Comparison of ENCODE assay signal across 7 cellular contexts in the genomic region with DNA sequence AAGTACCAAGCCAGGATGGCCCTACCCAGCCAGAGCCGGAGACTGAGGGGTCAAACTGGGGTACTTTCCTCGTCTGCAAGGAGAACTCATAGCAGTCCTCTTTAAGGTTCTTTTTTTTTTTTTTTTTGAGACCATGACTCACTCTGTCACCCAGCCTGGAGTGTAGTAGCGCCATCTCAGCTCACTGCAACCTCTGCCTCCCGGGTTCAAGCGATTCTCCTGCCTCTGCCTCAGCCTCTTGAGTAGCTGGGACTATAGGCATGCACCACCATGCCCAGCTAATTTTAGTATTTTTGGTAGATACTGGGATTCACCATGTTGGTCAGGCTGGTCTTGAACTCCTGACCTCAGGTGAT. TPM values are rescaled to one million over a fixed set of nuclear protein-coding genes. Genes with fewer than 3 reads are reported as not detected.
DNase-seq lines count a peak whose midpoint lies in the region; ATAC-seq and TF ChIP-seq lines count a peak whose summit lies in the region.
"Not testable (repeated sequence)": the region's sequence is repeated elsewhere in the genome, so short reads cannot be mapped to it uniquely, and the experiment has no call there.

No MANE protein-coding gene starts in this region.

- peak overlapping the region; percentile 92; the same call in 1 of the 2 replicates for H2AFZ ChIP-seq in Loucy (ENCODE audit: low read length)
- H2AFZ ChIP-seq in mesenchymal stem cell (ENCODE audit: low read depth, low read length) = not testable (repeated sequence)

- H3K79me1 ChIP-seq in mesenchymal stem cell (replicated peaks; ENCODE audit: low read length, poor library complexity, severe bottlenecking) = not testable (repeated sequence)

- H3K9ac ChIP-seq in Loucy (ENCODE audit: low read depth, low read length, poor library complexity, severe bottlenecking) = peak overlapping the region; percentile 69
- peak overlapping the region; percentile 84 for H3K9ac ChIP-seq in mesenchymal stem cell (ENCODE audit: low read length)

- peaks cover 26% of the 10 kb centered on the region for H3K4me1 Mint-ChIP-seq in Calu3 (ENCODE audit: low read depth, unreplicated experiment)
- peaks cover 31% of the 10 kb centered on the region for H3K4me1 Mint-ChIP-seq in T-helper 1 cell treated with Interleukin-12 subunit alpha and Interleukin-12 subunit beta and Interleukin-4 antibody, amounts not matched to agents 30 μg/mL and 1 μg/mL, for 36 hours (ENCODE audit: low read depth)
- H3K4me1 Mint-ChIP-seq in activated T-helper 2 cell treated with anti-CD3 and anti-CD28 coated beads, Interferon-gamma antibody, Interleukin-2, Interleukin-4, amounts not matched to agents 10 μg/mL and 5 μg/mL and 100 μg/mL, durations not matched to agents 14 hours and 24 hours and 36 hours (ENCODE audit: low read depth) = peaks cover 16% of the 10 kb centered on the region
- H3K4me1 Mint-ChIP-seq in effector memory CD8-positive, alpha-beta T cell (ENCODE audit: low read depth in 2 of 2) = peaks cover 19 to 21% of the 10 kb centered on the region in 2 donors
- H3K4me1 Mint-ChIP-seq in progenitor cell of endocrine pancreas (ENCODE audit: low read depth) = not testable (repeated sequence)

- H4K91ac ChIP-seq in mesenchymal stem cell (ENCODE audit: low read length) = peak overlapping the region; percentile 84

- H3K4me3 ChIP-seq in Loucy (ENCODE audit: low read length, poor library complexity, severe bottlenecking) = peak overlapping the region; percentile 83
- not testable (repeated sequence) for H3K4me3 ChIP-seq in mesenchymal stem cell (ENCODE audit: insufficient read depth in 1 of 2, low read depth in 1 of 2, low read length in 2 of 2)

- H3K36me3 ChIP-seq in Loucy (ENCODE audit: insufficient read depth, low read length); mesenchymal stem cell (ENCODE audit: control insufficient read depth in 1 of 2, insufficient read depth in 2 of 2, low read depth in 1 of 2, low read length in 2 of 2): not testable (repeated sequence)

- peak overlapping the region; percentile 87 for H2BK120ac ChIP-seq in mesenchymal stem cell (ENCODE audit: low read depth, low read length)

- H3K4me2 ChIP-seq in Loucy (ENCODE audit: low read depth, low read length, poor library complexity, severe bottlenecking) = peak overlapping the region; percentile 90
- H3K4me2 ChIP-seq in mesenchymal stem cell (ENCODE audit: low read length, poor library complexity, severe bottlenecking) = not testable (repeated sequence)

- not testable (repeated sequence) for H3K27ac ChIP-seq in mesenchymal stem cell (ENCODE audit: low read length, poor library complexity, severe bottlenecking)

- peak overlapping the region; percentile 91 for H4K8ac ChIP-seq in mesenchymal stem cell (ENCODE audit: low read length)

- BruUV-seq in Calu3 (replicated peaks; lab: Mats Ljungman, UMichigan) = not testable (repeated sequence)

- CTCF ChIA-PET in Calu3 (lab: Charles Lee) = not testable (repeated sequence)

- H3F3A ChIP-seq in Loucy (ENCODE audit: low read depth) = not testable (repeated sequence)

- not testable (repeated sequence) for H3K9me2 ChIP-seq in Loucy (replicated peaks; ENCODE audit: low read depth, low read length)

- H3K27me3 ChIP-seq in Loucy (ENCODE audit: insufficient read depth, low read length, poor library complexity, severe bottlenecking); mesenchymal stem cell (ENCODE audit: control insufficient read depth in 1 of 2, insufficient read depth in 1 of 2, low read length in 2 of 2): not testable (repeated sequence)

- DNase-seq in Calu3; activated T-helper 2 cell treated with anti-CD3 and anti-CD28 coated beads, Interferon-gamma antibody, Interleukin-2, Interleukin-4, amounts not matched to agents 10 μg/mL and 5 μg/mL and 100 μg/mL, durations not matched to agents 14 hours and 24 hours and 36 hours (ENCODE audit: low spot score); effector memory CD8-positive, alpha-beta T cell; progenitor cell of endocrine pancreas (ENCODE audit: low spot score, unreplicated experiment): not testable (repeated sequence)
- DNase-seq in mesenchymal stem cell = peak; percentile 36

- peak overlapping the region in 1 of 2 experiments; percentile 84 for H3K18ac ChIP-seq in mesenchymal stem cell (ENCODE audit: low read depth in 1 of 2, low read length in 2 of 2)

- H3K23ac ChIP-seq in mesenchymal stem cell (ENCODE audit: low read length in 2 of 2) = not testable (repeated sequence)

- TF ChIP-seq CTCF in Calu3 (IDR thresholded peaks at IDR 0.05; ENCODE audit: unreplicated experiment); Loucy (conservative IDR thresholded peaks at IDR 0.05; ENCODE audit: low read length); progenitor cell of endocrine pancreas (IDR thresholded peaks at IDR 0.05; ENCODE audit: unreplicated experiment): not testable (repeated sequence)

- intact Hi-C loops in Calu3 (cut with micrococcal nuclease; ENCODE audit: unreplicated experiment); activated T-helper 2 cell treated with anti-CD3 and anti-CD28 coated beads, Interferon-gamma antibody, Interleukin-2, Interleukin-4, amounts not matched to agents 10 μg/mL and 5 μg/mL and 100 μg/mL, durations not matched to agents 14 hours and 24 hours and 36 hours (cut with micrococcal nuclease): not testable (repeated sequence)

- peak overlapping the region; percentile 91 for H3K27ac Mint-ChIP-seq in Calu3 (ENCODE audit: unreplicated experiment)
- peak overlapping the region; percentile 93 for H3K27ac Mint-ChIP-seq in T-helper 1 cell treated with Interleukin-12 subunit alpha and Interleukin-12 subunit beta and Interleukin-4 antibody, amounts not matched to agents 30 μg/mL and 1 μg/mL, for 36 hours
- H3K27ac Mint-ChIP-seq in activated T-helper 2 cell treated with anti-CD3 and anti-CD28 coated beads, Interferon-gamma antibody, Interleukin-2, Interleukin-4, amounts not matched to agents 10 μg/mL and 5 μg/mL and 100 μg/mL, durations not matched to agents 14 hours and 24 hours and 36 hours = peak overlapping the region; percentile 90
- H3K27ac Mint-ChIP-seq in effector memory CD8-positive, alpha-beta T cell = peak overlapping the region; percentile 52 to 81
- not testable (repeated sequence) for H3K27ac Mint-ChIP-seq in progenitor cell of endocrine pancreas

- WGBS in mesenchymal stem cell = 89% methylated on average over 5 of the region's 5 CpGs

- peaks cover 16% of the 10 kb centered on the region for H3K36me3 Mint-ChIP-seq in Calu3 (ENCODE audit: insufficient read depth, unreplicated experiment)
- H3K36me3 Mint-ChIP-seq in T-helper 1 cell treated with Interleukin-12 subunit alpha and Interleukin-12 subunit beta and Interleukin-4 antibody, amounts not matched to agents 30 μg/mL and 1 μg/mL, for 36 hours (ENCODE audit: low read depth); activated T-helper 2 cell treated with anti-CD3 and anti-CD28 coated beads, Interferon-gamma antibody, Interleukin-2, Interleukin-4, amounts not matched to agents 10 μg/mL and 5 μg/mL and 100 μg/mL, durations not matched to agents 14 hours and 24 hours and 36 hours (ENCODE audit: low read depth); effector memory CD8-positive, alpha-beta T cell (ENCODE audit: insufficient read depth); progenitor cell of endocrine pancreas (ENCODE audit: insufficient read depth): not testable (repeated sequence)

- H2AK5ac ChIP-seq in mesenchymal stem cell (ENCODE audit: low read length, severe bottlenecking) = not testable (repeated sequence)

- H2BK5ac ChIP-seq in mesenchymal stem cell (ENCODE audit: low read depth, low read length, poor library complexity, severe bottlenecking) = not testable (repeated sequence)

- H4K20me1 ChIP-seq in Loucy (ENCODE audit: insufficient read depth, low read length, poor library complexity, severe bottlenecking) = not testable (repeated sequence)

- H3K9me3 Mint-ChIP-seq in Calu3 (ENCODE audit: low read depth, unreplicated experiment); T-helper 1 cell treated with Interleukin-12 subunit alpha and Interleukin-12 subunit beta and Interleukin-4 antibody, amounts not matched to agents 30 μg/mL and 1 μg/mL, for 36 hours; activated T-helper 2 cell treated with anti-CD3 and anti-CD28 coated beads, Interferon-gamma antibody, Interleukin-2, Interleukin-4, amounts not matched to agents 10 μg/mL and 5 μg/mL and 100 μg/mL, durations not matched to agents 14 hours and 24 hours and 36 hours; effector memory CD8-positive, alpha-beta T cell; progenitor cell of endocrine pancreas (ENCODE audit: low read depth): not testable (repeated sequence)

- H2BK12ac ChIP-seq in mesenchymal stem cell (ENCODE audit: low read length in 2 of 2) = peak overlapping the region in 1 of 2 experiments; percentile 75

- not testable (repeated sequence) for H3K79me2 ChIP-seq in Loucy (ENCODE audit: insufficient read depth, low read length)

- not testable (repeated sequence) for H3K9me3 ChIP-seq in Loucy (ENCODE audit: insufficient read depth, low read depth, low read length); mesenchymal stem cell (ENCODE audit: control insufficient read depth, low read length)

- peak overlapping the region in 1 of 2 experiments; percentile 5 for H3K4ac ChIP-seq in mesenchymal stem cell (ENCODE audit: low read depth in 1 of 2, low read length in 2 of 2)

- ATAC-seq in effector memory CD8-positive, alpha-beta T cell (replicated peaks) = not testable (repeated sequence)

- H2BK15ac ChIP-seq in mesenchymal stem cell (ENCODE audit: low read depth, poor library complexity, severe bottlenecking) = peak overlapping the region; percentile 88

- H3K4me1 ChIP-seq in Loucy (ENCODE audit: insufficient read depth, low read length, poor library complexity, severe bottlenecking) = not testable (repeated sequence)
- peaks cover 12% of the 10 kb centered on the region for H3K4me1 ChIP-seq in mesenchymal stem cell (ENCODE audit: control insufficient read depth, insufficient read depth, low read depth, low read length)

- not testable (repeated sequence) for H3K27me3 Mint-ChIP-seq in Calu3 (ENCODE audit: unreplicated experiment); T-helper 1 cell treated with Interleukin-12 subunit alpha and Interleukin-12 subunit beta and Interleukin-4 antibody, amounts not matched to agents 30 μg/mL and 1 μg/mL, for 36 hours (ENCODE audit: low read depth); activated T-helper 2 cell treated with anti-CD3 and anti-CD28 coated beads, Interferon-gamma antibody, Interleukin-2, Interleukin-4, amounts not matched to agents 10 μg/mL and 5 μg/mL and 100 μg/mL, durations not matched to agents 14 hours and 24 hours and 36 hours (ENCODE audit: low read depth); effector memory CD8-positive, alpha-beta T cell; progenitor cell of endocrine pancreas

- not testable (repeated sequence) for H3K14ac ChIP-seq in mesenchymal stem cell (ENCODE audit: low read length in 2 of 2)

- peak overlapping the region; percentile 97 for H3K4me3 Mint-ChIP-seq in Calu3 (ENCODE audit: low read depth, unreplicated experiment)
- peak overlapping the region; percentile 91 for H3K4me3 Mint-ChIP-seq in T-helper 1 cell treated with Interleukin-12 subunit alpha and Interleukin-12 subunit beta and Interleukin-4 antibody, amounts not matched to agents 30 μg/mL and 1 μg/mL, for 36 hours
- peak overlapping the region; percentile 94 for H3K4me3 Mint-ChIP-seq in activated T-helper 2 cell treated with anti-CD3 and anti-CD28 coated beads, Interferon-gamma antibody, Interleukin-2, Interleukin-4, amounts not matched to agents 10 μg/mL and 5 μg/mL and 100 μg/mL, durations not matched to agents 14 hours and 24 hours and 36 hours (ENCODE audit: low read depth)
- peak overlapping the region; percentile 84 to 86 for H3K4me3 Mint-ChIP-seq in effector memory CD8-positive, alpha-beta T cell
- peak overlapping the region; percentile 83 for H3K4me3 Mint-ChIP-seq in progenitor cell of endocrine pancreas (ENCODE audit: low read depth)

RNA-seq across cellular contexts. Expression of gene ANKRD9, which starts 16.5 kb away (rescaled TPM):
- total RNA-seq in Calu3 (2022) (23.3 and 23.8 TPM in 2 replicates), progenitor cell of endocrine pancreas (24.5 and 26.5 TPM in 2 replicates)
- 16.9 and 17.0 TPM in 2 replicates for total RNA-seq in activated T-helper 2 cell treated with anti-CD3 and anti-CD28 coated beads, Interferon-gamma antibody, Interleukin-2, Interleukin-4, amounts not matched to agents 10 μg/mL and 5 μg/mL and 100 μg/mL, durations not matched to agents 14 hours and 24 hours and 36 hours
- 10.3 TPM for polyA plus RNA-seq in mesenchymal stem cell (2013, experiment 1 of 2)
- polyA plus RNA-seq in mesenchymal stem cell (2013, experiment 2 of 2) = 10.2 TPM
